In the genomic region with DNA sequence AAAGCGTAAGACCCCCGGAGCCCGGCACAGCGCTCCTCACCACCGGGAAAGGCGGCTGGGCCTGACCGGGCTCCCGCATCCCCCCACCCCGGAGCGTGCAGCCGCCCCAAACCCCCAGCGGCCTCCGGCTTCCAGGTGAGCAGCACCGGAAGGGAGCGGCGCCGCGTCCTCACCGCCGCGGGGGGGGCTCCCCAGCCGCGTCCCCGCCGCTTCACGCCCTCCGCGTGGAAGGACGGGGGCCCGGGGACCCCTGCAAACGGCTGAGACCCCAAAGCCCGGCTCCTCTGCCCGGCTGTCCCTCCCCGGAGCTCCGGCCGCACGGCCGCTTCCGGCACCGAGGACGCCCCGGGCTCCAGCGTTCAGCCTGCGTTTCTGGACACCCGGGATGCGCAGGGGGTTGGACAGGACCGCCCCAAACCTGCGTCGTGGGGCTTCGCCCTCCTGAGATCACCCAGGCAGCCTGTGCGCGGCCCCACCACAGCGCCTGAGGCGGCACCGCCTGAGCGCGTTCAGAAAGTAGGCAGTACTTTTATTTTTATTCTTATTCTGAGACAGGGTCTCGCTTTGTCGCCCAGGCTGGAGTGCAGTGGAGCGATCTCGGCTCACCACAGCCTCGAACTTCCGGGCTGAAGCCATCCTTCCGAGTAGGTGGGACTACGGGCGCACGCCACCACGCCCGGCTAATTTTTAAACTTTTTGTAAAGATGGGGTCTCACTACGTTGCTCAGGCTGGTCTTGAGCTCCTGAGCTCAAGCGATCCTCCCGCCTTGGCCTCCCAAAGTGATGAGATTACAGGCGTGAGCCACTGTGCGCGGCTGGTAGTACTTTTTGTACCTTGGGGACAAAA, we compare ENCODE assay signal across 8 cellular contexts. TPM values are rescaled to one million over a fixed set of nuclear protein-coding genes. Genes with fewer than 3 reads are reported as not detected.
DNase-seq lines count a peak whose midpoint lies in the region; ATAC-seq and TF ChIP-seq lines count a peak whose summit lies in the region.

No MANE protein-coding gene starts in this region.

- H3K9me3 Mint-ChIP-seq in IgD-negative memory B cell = peaks cover 0 to 1% (median 0%) of the 10 kb centered on the region in 3 donors

- H3K27ac ChIP-seq in VCaP (peak overlapping the region; percentile 84), coronary artery (peak overlapping the region; percentile 81 to 86), lower lobe of right lung (peak overlapping the region; percentile 93), suprapubic skin (peak overlapping the region; percentile 96)

- ATAC-seq in GM21717 (IDR thresholded peaks at IDR 0.05; ENCODE audit: unreplicated experiment) (peak; percentile 62), lower lobe of right lung (peak; percentile 90)

- H3K4me3 ChIP-seq in GM12864 (ENCODE audit: low read depth, low read length) (peak overlapping the region; percentile 73), coronary artery (peak overlapping the region; percentile 77), lower lobe of right lung (peak overlapping the region; percentile 76), suprapubic skin (peak overlapping the region; percentile 74)

- peaks cover 27 to 43% (median 42%) of the 10 kb centered on the region in 3 donors for H3K4me1 Mint-ChIP-seq in IgD-negative memory B cell

- TF ChIP-seq CTCF in GM12864 (IDR thresholded peaks at IDR 0.05; ENCODE audit: low read depth, low read length, missing control alignments) (no peak), VCaP (conservative IDR thresholded peaks at IDR 0.05) (no peak), coronary artery (IDR thresholded peaks at IDR 0.05) (no peak), lower lobe of right lung (IDR thresholded peaks at IDR 0.05) (no peak), suprapubic skin (IDR thresholded peaks at IDR 0.05) (no peak)

- H3K27ac Mint-ChIP-seq in IgD-negative memory B cell = peak overlapping the region in 1 of 3 donors; percentile 82

- 6% methylated on average over 20 of the region's 75 CpGs for WGBS in suprapubic skin

- peak; percentile 66 for DNase-seq in GM12864 (ENCODE audit: low read depth)
- DNase-seq in coronary artery (ENCODE audit: low spot score) = peak; percentile 71
- peak; percentile 81 for DNase-seq in lower lobe of right lung
- peak; percentile 83 to 87 for DNase-seq in suprapubic skin (ENCODE audit: low spot score in 2 of 2)
- no peak for DNase-seq in NCI-H2107 treated with DMSO at 0.1 percent for 48 hours (lab: John Stamatoyannopoulos, UW; ENCODE audit: unreplicated experiment)

- H3K4me3 Mint-ChIP-seq in IgD-negative memory B cell = peak overlapping the region; percentile 44 to 94 (median 86)

- peaks cover 1% of the 10 kb centered on the region for H3K36me3 Mint-ChIP-seq in IgD-negative memory B cell

- H3K4me1 ChIP-seq in lower lobe of right lung (peaks cover 27% of the 10 kb centered on the region), suprapubic skin (peaks cover 28% of the 10 kb centered on the region)

- H3K27me3 ChIP-seq in lower lobe of right lung (ENCODE audit: low read depth) = no peaks in the 10 kb centered on the region
- no peaks in the 10 kb centered on the region for H3K27me3 ChIP-seq in suprapubic skin

- peak; percentile 23 to 87 for TF ChIP-seq POLR2A in suprapubic skin (IDR thresholded peaks at IDR 0.05)

- H3K9me3 ChIP-seq in lower lobe of right lung = no peaks in the 10 kb centered on the region
- no peaks in the 10 kb centered on the region for H3K9me3 ChIP-seq in suprapubic skin

- intact Hi-C loops in lower lobe of right lung (cut with DNase I) = no loop called here

- H3K27me3 Mint-ChIP-seq in IgD-negative memory B cell = peaks cover 33% of the 10 kb centered on the region

- H3K36me3 ChIP-seq in lower lobe of right lung (no peaks in the 10 kb centered on the region), suprapubic skin (no peaks in the 10 kb centered on the region)

- TF ChIP-seq EP300 in suprapubic skin (IDR thresholded peaks at IDR 0.05) = no peak

RNA-seq across cellular contexts. Expression of a gene that starts 51.6 kb away (rescaled TPM):
- 14.4 TPM for polyA plus RNA-seq in IgD-negative memory B cell
- total RNA-seq in lower lobe of right lung (2.0 TPM), suprapubic skin (1 to 10 TPM in 1 of 4 donors, under 1 TPM in 3; 0.72 to 2.4 (median 0.84) TPM)
